In genomic region chr9:69674112-69674511, GRCh38 we compare ENCODE assay signal across 12 cellular contexts. TPM values are rescaled to one million over a fixed set of nuclear protein-coding genes. Genes with fewer than 3 reads are reported as not detected.
DNase-seq lines count a peak whose midpoint lies in the region; ATAC-seq, FAIRE-seq and TF ChIP-seq lines count a peak whose summit lies in the region.
"Had no signal": no experiment of that assay in that cellular context is flagged by ENCODE, and none has a peak within 500 bp of the region (broad histone marks: within the 10 kb centered on the region; RNA-seq: fewer than 3 reads in every experiment).

No MANE protein-coding gene starts in this region.

- no peak for TF ChIP-seq EP300 in HepG2 (IDR thresholded peaks at IDR 0.05; ENCODE audit: low read depth in 2 of 2, low read length in 2 of 2)
- TF ChIP-seq EP300 in HepG2 (CRISPR knock-in tag; IDR thresholded peaks at IDR 0.05; ENCODE audit: borderline replicate concordance), result no peak

- no peak overlapping the region for H2AFZ ChIP-seq in HepG2 (ENCODE audit: low read length)

- peaks cover 5% of the 10 kb centered on the region for H3K4me1 Mint-ChIP-seq in activated naive CD8-positive, alpha-beta T cell treated with anti-CD3 and anti-CD28 coated beads for 36 hours
- no peaks in the 10 kb centered on the region for H3K4me1 Mint-ChIP-seq in Caco-2 (ENCODE audit: low read depth, unreplicated experiment)

- intact Hi-C loops in HepG2 (cut with micrococcal nuclease; ENCODE audit: unreplicated experiment), result loop anchor here (5.0 to 10.0 kb wide), 2 partner anchors 73 to 151 kb away; partner anchors contain the start of gene CFAP95
- intact Hi-C loops in right lobe of liver (cut with DNase I), result loop anchor here in 1 of 2 donors (10.0 kb wide), 1 partner anchor 81 kb away; no protein-coding TSS in a partner anchor
- intact Hi-C loops in esophagus squamous epithelium (cut with DNase I), result loop anchor here (10.0 kb wide), 1 partner anchor 71 kb away; no protein-coding TSS in a partner anchor
- intact Hi-C loops in Caco-2 (cut with micrococcal nuclease; ENCODE audit: unreplicated experiment), result no loop called here

- ATAC-seq in HepG2 (no peak), right lobe of liver (no peak), GM21447 (IDR thresholded peaks at IDR 0.05; ENCODE audit: unreplicated experiment) (no peak)

- H3K36me3 Mint-ChIP-seq in activated naive CD8-positive, alpha-beta T cell treated with anti-CD3 and anti-CD28 coated beads for 36 hours, result no peaks in the 10 kb centered on the region
- H3K36me3 Mint-ChIP-seq in Caco-2 (ENCODE audit: insufficient read depth, unreplicated experiment), result peaks cover 5% of the 10 kb centered on the region
- H3K36me3 Mint-ChIP-seq: memory B cell had no signal

- H4K20me1 ChIP-seq in HepG2 (ENCODE audit: insufficient read depth, low read length), result no peaks in the 10 kb centered on the region

- FAIRE-seq in HepG2 (lab: Jason Lieb, UNC), result no peak

- 62% methylated on average over 8 of the region's 8 CpGs for WGBS in HepG2 (ENCODE audit: low lambda C conversion rate)
- 79% methylated on average over 8 of the region's 8 CpGs for WGBS in right lobe of liver (ENCODE audit: insufficient coverage, low coverage, low lambda C conversion rate, missing lambda C conversion rate)
- WGBS in esophagus squamous epithelium, 2 donors, result 61 to 72% methylated on average over 8 of the region's 8 CpGs

- peaks cover 27% of the 10 kb centered on the region for H3K27me3 Mint-ChIP-seq in activated naive CD8-positive, alpha-beta T cell treated with anti-CD3 and anti-CD28 coated beads for 36 hours
- H3K27me3 Mint-ChIP-seq in Caco-2 (ENCODE audit: insufficient read depth, unreplicated experiment), result peaks cover 3% of the 10 kb centered on the region

- H3K4me2 ChIP-seq in HepG2 (ENCODE audit: low read depth, low read length), result no peak overlapping the region

- H3K36me3 ChIP-seq in HepG2 (replicated peaks in 1 of 2; ENCODE audit: control insufficient read depth in 1 of 2, insufficient read depth in 2 of 2, low read length in 2 of 2) (no peaks in the 10 kb centered on the region), right lobe of liver (no peaks in the 10 kb centered on the region), esophagus squamous epithelium (no peaks in the 10 kb centered on the region), Caco-2 (ENCODE audit: control insufficient read depth, insufficient read depth, low read length) (no peaks in the 10 kb centered on the region)

- TF ChIP-seq CTCF in HepG2 (CRISPR knock-in tag; IDR thresholded peaks at IDR 0.05), result no peak
- no peak for TF ChIP-seq CTCF in right lobe of liver (IDR thresholded peaks at IDR 0.05)
- TF ChIP-seq CTCF in esophagus squamous epithelium (IDR thresholded peaks at IDR 0.05), result peak in 1 of 6 experiments; percentile 25
- TF ChIP-seq CTCF in Caco-2 (IDR thresholded peaks at IDR 0.05; ENCODE audit: insufficient read depth in 1 of 2, low read depth in 1 of 2, low read length in 1 of 2, severe bottlenecking in 1 of 2, unreplicated experiment in 1 of 2), result no peak

- no peak overlapping the region for H3K27ac Mint-ChIP-seq in activated naive CD8-positive, alpha-beta T cell treated with anti-CD3 and anti-CD28 coated beads for 36 hours
- no peak overlapping the region for H3K27ac Mint-ChIP-seq in Caco-2 (ENCODE audit: unreplicated experiment)
- H3K27ac Mint-ChIP-seq: activated B cell treated with CpG ODN at 0.5 μM for 24 hours, memory B cell had no signal

- no peak overlapping the region for H3K4me3 Mint-ChIP-seq in activated naive CD8-positive, alpha-beta T cell treated with anti-CD3 and anti-CD28 coated beads for 36 hours
- no peak overlapping the region for H3K4me3 Mint-ChIP-seq in Caco-2 (ENCODE audit: unreplicated experiment)
- H3K4me3 Mint-ChIP-seq: activated B cell treated with CpG ODN at 0.5 μM for 24 hours, memory B cell had no signal

- DNase-seq in HepG2 (ENCODE audit: low spot score) (no peak), right lobe of liver (no peak), NCI-H187 (lab: John Stamatoyannopoulos, UW) (peak; percentile 8 to 44), esophagus squamous epithelium (lab: John Stamatoyannopoulos, UW) (no peak), SIG-M5 treated with dmso at 0.1 percent for 504 hours (lab: John Stamatoyannopoulos, UW; ENCODE audit: unreplicated experiment) (no peak), Caco-2 (no peak)
- DNase-seq in activated naive CD8-positive, alpha-beta T cell treated with anti-CD3 and anti-CD28 coated beads for 36 hours, result no peak
- DNase-seq: activated B cell treated with CpG ODN at 0.5 μM for 24 hours, DND-41, Kasumi-1 had no signal

- H3K27ac ChIP-seq in HepG2 (ENCODE audit: extremely low read length, insufficient read depth, low read length), result no peak overlapping the region
- H3K27ac ChIP-seq in right lobe of liver, result no peak overlapping the region
- peak overlapping the region; percentile 28 to 70 (median 47) for H3K27ac ChIP-seq in esophagus squamous epithelium

- TF ChIP-seq RAD21 in HepG2 (CRISPR knock-in tag; IDR thresholded peaks at IDR 0.05), result no peak

- POLR2A ChIA-PET in HepG2 (lab: Yijun Ruan, JAX) (no interaction called here), Caco-2 (lab: Charles Lee) (no interaction called here)

- no peaks in the 10 kb centered on the region for H3K79me2 ChIP-seq in HepG2 (ENCODE audit: insufficient read depth, low read length)

- CTCF ChIA-PET in HepG2 (lab: Yijun Ruan, JAX; ENCODE audit: low intra/inter-chr PET ratio, low total read pairs) (interaction anchor here (4.0 kb wide), 1 partner anchor 203 kb away, joined by 30 read pairs; no protein-coding TSS in a partner anchor), Caco-2 (lab: Charles Lee) (no interaction called here)

- no peaks in the 10 kb centered on the region for H3K4me1 ChIP-seq in HepG2 (ENCODE audit: insufficient read depth, low read length)
- H3K4me1 ChIP-seq in right lobe of liver, result peaks cover 0 to 5% (median 2%) of the 10 kb centered on the region in 4 donors
- H3K4me1 ChIP-seq in esophagus squamous epithelium, result peaks cover 4 to 52% (median 13%) of the 10 kb centered on the region in 3 donors
- no peaks in the 10 kb centered on the region for H3K4me1 ChIP-seq in Caco-2

- TF ChIP-seq POLR2A in HepG2 (IDR thresholded peaks at IDR 0.05; ENCODE audit: insufficient read depth in 1 of 2, low read depth in 2 of 2, low read length in 2 of 2) (no peak), right lobe of liver (IDR thresholded peaks at IDR 0.05) (no peak), esophagus squamous epithelium (IDR thresholded peaks at IDR 0.05) (no peak)

- H3K9me3 ChIP-seq in HepG2 (ENCODE audit: low read length), result no peaks in the 10 kb centered on the region
- H3K9me3 ChIP-seq in right lobe of liver, result no peaks in the 10 kb centered on the region
- no peaks in the 10 kb centered on the region for H3K9me3 ChIP-seq in esophagus squamous epithelium
- no peaks in the 10 kb centered on the region for H3K9me3 ChIP-seq in Caco-2

- in situ Hi-C loops in HepG2 (cut with HindIII; ENCODE audit: extremely low pct_ligation_motif_present, low pct_unique_long_range_greater_than_20kb), result loop anchor here (10.0 kb wide), 1 partner anchor 201 kb away; no protein-coding TSS in a partner anchor

- H3K27me3 ChIP-seq in HepG2 (ENCODE audit: control insufficient read depth in 1 of 2, insufficient read depth in 2 of 2, low read length in 2 of 2), result peaks cover 2 to 36% of the 10 kb centered on the region in 2 experiments; a peak in 4 of 5 replicates
- H3K27me3 ChIP-seq in right lobe of liver, result no peaks in the 10 kb centered on the region
- H3K27me3 ChIP-seq in esophagus squamous epithelium, result no peaks in the 10 kb centered on the region
- no peaks in the 10 kb centered on the region for H3K27me3 ChIP-seq in Caco-2 (replicated peaks; ENCODE audit: control insufficient read depth, insufficient read depth, low read length)

- H3K9me3 Mint-ChIP-seq in activated naive CD8-positive, alpha-beta T cell treated with anti-CD3 and anti-CD28 coated beads for 36 hours, result no peaks in the 10 kb centered on the region
- H3K9me3 Mint-ChIP-seq in Caco-2 (ENCODE audit: unreplicated experiment), result no peaks in the 10 kb centered on the region
- H3K9me3 Mint-ChIP-seq: activated B cell treated with CpG ODN at 0.5 μM for 24 hours, memory B cell had no signal

- H3K9ac ChIP-seq in HepG2 (ENCODE audit: insufficient read depth, low read depth, low read length), result no peak overlapping the region

- BruUV-seq in HepG2 (replicated peaks; lab: Mats Ljungman, UMichigan), result no TSS peak
- BruUV-seq in Caco-2 (replicated peaks; lab: Mats Ljungman, UMichigan), result no TSS peak

- H3K4me3 ChIP-seq in HepG2 (replicated peaks in 1 of 3; ENCODE audit: insufficient read depth in 1 of 3, low read depth in 2 of 3, low read length in 3 of 3) (no peak overlapping the region), right lobe of liver (no peak overlapping the region), esophagus squamous epithelium (no peak overlapping the region), Caco-2 (ENCODE audit: low read depth, low read length) (no peak overlapping the region)

RNA-seq across cellular contexts. Expression of gene APBA1, which starts 1.9 kb away (rescaled TPM):
- 0.15 TPM in 1 of 2 replicates, not detected in the other for total RNA-seq in HepG2 (2016; rRNA removed; fragmentation: Illumina TruSeq; extraction: Trizol)
- not detected in 2 replicates for total RNA-seq in HepG2 (2016; cell fraction: cytosol; rRNA removed; fragmentation: Illumina TruSeq; extraction: Trizol; ENCODE audit: low read depth)
- not detected in 2 replicates for total RNA-seq in HepG2 (2016; cell fraction: insoluble cytoplasmic fraction; rRNA removed; fragmentation: Illumina TruSeq; extraction: Trizol)
- total RNA-seq in HepG2 (2016; cell fraction: membrane; rRNA removed; fragmentation: Illumina TruSeq; extraction: Trizol), result 0.03 TPM in 1 of 2 replicates, not detected in the other
- not detected in 2 replicates for total RNA-seq in HepG2 (2016; cell fraction: nucleus; rRNA removed; fragmentation: Illumina TruSeq; extraction: Trizol)
- 0.01 TPM in 1 of 2 replicates, not detected in the other for polyA plus RNA-seq in HepG2 (2011; rRNA removed)
- polyA plus RNA-seq in HepG2 (2011; cell fraction: cytosol; rRNA removed), result 0.01 TPM in 2 replicates
- 0.02 TPM in 1 of 2 replicates, not detected in the other for polyA plus RNA-seq in HepG2 (2011; cell fraction: nucleus; rRNA removed)
- polyA plus RNA-seq in HepG2 (2012), result 0.21 TPM in 1 of 2 replicates, not detected in the other
- polyA plus RNA-seq in HepG2 (2016; cell fraction: cytosol; fragmentation: Illumina TruSeq; extraction: Trizol; ENCODE audit: low read depth), result not detected in 2 replicates
- polyA plus RNA-seq in HepG2 (2016; cell fraction: insoluble cytoplasmic fraction; fragmentation: Illumina TruSeq; extraction: Trizol; ENCODE audit: low read depth), result 0.03 TPM in 1 of 2 replicates, not detected in the other
- not detected in 2 replicates for polyA plus RNA-seq in HepG2 (2016; cell fraction: membrane; fragmentation: Illumina TruSeq; extraction: Trizol; ENCODE audit: low read depth)
- not detected in 2 replicates for polyA plus RNA-seq in HepG2 (2016; cell fraction: nucleus; fragmentation: Illumina TruSeq; extraction: Trizol; ENCODE audit: insufficient read depth, low read depth)
- not detected in 2 replicates for polyA minus RNA-seq in HepG2 (2011; rRNA and poly(A)+ RNA removed; ENCODE audit: low replicate concordance)
- not detected in 2 replicates for polyA minus RNA-seq in HepG2 (2011; cell fraction: cytosol; rRNA and poly(A)+ RNA removed)
- polyA minus RNA-seq in HepG2 (2011; cell fraction: nucleus; rRNA and poly(A)+ RNA removed), result not detected in 2 replicates
- 10 to 100 TPM in 4 of 6 experiments, 1 to 10 TPM in 2; 6.6 to 25.5 (median 16.7) TPM for total RNA-seq in right lobe of liver
- 1 to 10 TPM; 1.3 to 8.0 (median 1.7) TPM for total RNA-seq in esophagus squamous epithelium
- under 1 TPM; 0.08 to 0.23 TPM for total RNA-seq in activated naive CD8-positive, alpha-beta T cell treated with anti-CD3 and anti-CD28 coated beads for 36 hours
- total RNA-seq in Caco-2 (2022), result 0.32 and 0.34 TPM in 2 replicates
- total RNA-seq: activated B cell treated with CpG ODN at 0.5 μM for 24 hours had no signal

Comparison
In these comparisons a context has a peak if more than half of its experiments do, and no peak if none do; other contexts are left out.
1. DNase-seq: peak in NCI-H187 (2 of 2); none in HepG2 (single experiment), right lobe of liver (0 of 3), esophagus squamous epithelium (single experiment), SIG-M5 treated with dmso at 0.1 percent for 504 hours (single experiment), activated naive CD8-positive, alpha-beta T cell treated with anti-CD3 and anti-CD28 coated beads for 36 hours (single experiment) and Caco-2 (0 of 2).
2. H3K27ac ChIP-seq: peak in esophagus squamous epithelium (4 of 4); none in HepG2 (single experiment) and right lobe of liver (0 of 3).